18 cellular contexts compared by ENCODE assay signal in the genomic region with DNA sequence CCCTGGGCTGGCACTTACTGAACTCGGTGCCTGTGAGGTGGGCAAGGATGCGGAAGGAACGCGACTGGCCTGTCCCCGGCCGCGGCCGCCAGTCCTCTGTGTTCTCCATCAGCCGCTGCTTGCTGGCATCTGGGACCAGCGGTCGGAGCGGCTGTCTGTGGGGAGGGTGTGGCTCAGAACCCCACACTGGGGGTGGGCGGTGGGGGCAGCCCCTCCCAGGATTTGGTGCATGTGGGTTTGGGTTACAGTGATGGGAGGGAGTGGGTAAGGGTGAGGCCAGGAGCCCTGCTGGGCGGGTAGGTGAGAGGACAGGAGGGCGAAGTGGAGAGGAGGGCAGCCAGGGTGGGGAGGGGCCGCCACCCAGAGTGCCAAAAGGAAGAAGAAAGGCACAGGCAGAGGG. TPM values are rescaled to one million over a fixed set of nuclear protein-coding genes. Genes with fewer than 3 reads are reported as not detected.
DNase-seq lines count a peak whose midpoint lies in the region; ATAC-seq and TF ChIP-seq lines count a peak whose summit lies in the region.
"Had no signal": no experiment of that assay in that cellular context is flagged by ENCODE, and none has a peak within 500 bp of the region (broad histone marks: within the 10 kb centered on the region; RNA-seq: fewer than 3 reads in every experiment).

No MANE protein-coding gene starts in this region.

- no peak overlapping the region for H3K23ac ChIP-seq in IMR-90 (ENCODE audit: low read depth, low read length)
- peak overlapping the region; percentile 49 for H3K23ac ChIP-seq in neuronal stem cell (ENCODE audit: low read depth, low read length, poor library complexity)

- no peak overlapping the region for H3K4me3 Mint-ChIP-seq in naive thymus-derived CD8-positive, alpha-beta T cell
- H3K4me3 Mint-ChIP-seq: activated CD4-positive, alpha-beta memory T cell treated with anti-CD3 and anti-CD28 coated beads for 36 hours; activated naive CD8-positive, alpha-beta T cell treated with anti-CD3 and anti-CD28 coated beads for 36 hours; activated T-cell treated with anti-CD3 and anti-CD28 coated beads, Interleukin-2, amount 50 U/mL, for 72 hours had no signal

- no TSS peak for BruUV-seq in IMR-90 (replicated peaks; lab: Mats Ljungman, UMichigan)

- TF ChIP-seq POLR2A in IMR-90 (IDR thresholded peaks at IDR 0.05; ENCODE audit: low read depth, low read length): no peak
- no peak for TF ChIP-seq POLR2A in testis (IDR thresholded peaks at IDR 0.05)

- no peak overlapping the region for H2BK20ac ChIP-seq in IMR-90 (ENCODE audit: low read depth, low read length)

- no peak overlapping the region for H3K4ac ChIP-seq in IMR-90 (ENCODE audit: low read depth, low read length)
- H3K4ac ChIP-seq in neuronal stem cell (ENCODE audit: low read length): no peak overlapping the region

- peaks cover 9% of the 10 kb centered on the region for H3K9me1 ChIP-seq in IMR-90 (ENCODE audit: insufficient read depth, low read length)

- H3K4me1 ChIP-seq in IMR-90 (ENCODE audit: control insufficient read depth, insufficient read depth, low read length) (peaks cover 25% of the 10 kb centered on the region), neuronal stem cell (ENCODE audit: control insufficient read depth in 2 of 2, insufficient read depth in 1 of 2, low read depth in 1 of 2, low read length in 2 of 2) (peaks cover 15 to 26% of the 10 kb centered on the region in 2 donors), SJCRH30 (peaks cover 21% of the 10 kb centered on the region), testis (peaks cover 24% of the 10 kb centered on the region)

- H3K56ac ChIP-seq in IMR-90 (ENCODE audit: extremely low read depth, insufficient read depth, low read length): no peak overlapping the region

- peak overlapping the region; percentile 42 for H2AK9ac ChIP-seq in IMR-90 (replicated peaks; ENCODE audit: low read depth, low read length, poor library complexity)

- H3K79me1 ChIP-seq in IMR-90 (ENCODE audit: low read depth in 1 of 2, low read length in 2 of 2): peaks cover 40 to 82% of the 10 kb centered on the region in 2 experiments
- H3K79me1 ChIP-seq in neuronal stem cell (ENCODE audit: low read depth, low read length): peaks cover 26% of the 10 kb centered on the region

- no peak overlapping the region for H4K8ac ChIP-seq in IMR-90 (ENCODE audit: low read depth in 2 of 2, low read length in 2 of 2)
- no peak overlapping the region for H4K8ac ChIP-seq in neuronal stem cell (ENCODE audit: low read depth, low read length)

- H3K9me3 ChIP-seq in AG04450 (ENCODE audit: control insufficient read depth, insufficient read depth, low read length) (no peaks in the 10 kb centered on the region; the same call in 1 of the 2 replicates), IMR-90 (ENCODE audit: control insufficient read depth, insufficient read depth, low read length) (no peaks in the 10 kb centered on the region), neuronal stem cell (replicated peaks in 1 of 2; ENCODE audit: control insufficient read depth in 2 of 2, insufficient read depth in 1 of 2, low read depth in 1 of 2, low read length in 2 of 2) (no peaks in the 10 kb centered on the region), SJCRH30 (replicated peaks) (no peaks in the 10 kb centered on the region), testis (no peaks in the 10 kb centered on the region)
- H3K9me3 ChIP-seq: SK-N-SH had no signal

- H2BK5ac ChIP-seq in IMR-90 (ENCODE audit: low read depth, low read length, poor library complexity, severe bottlenecking) (no peak overlapping the region), neuronal stem cell (ENCODE audit: low read length) (peak overlapping the region; percentile 88)

- no peak for TF ChIP-seq RAD21 in IMR-90 (IDR thresholded peaks at IDR 0.05; ENCODE audit: low read length)

- no peak overlapping the region for H2BK15ac ChIP-seq in IMR-90 (ENCODE audit: low read depth, low read length)
- H2BK15ac ChIP-seq in neuronal stem cell (ENCODE audit: low read length): no peak overlapping the region

- H3K36me3 Mint-ChIP-seq in naive thymus-derived CD8-positive, alpha-beta T cell: peaks cover 0 to 33% (median 4%) of the 10 kb centered on the region in 3 donors

- WGBS in IMR-90 (ENCODE audit: extremely low coverage in 2 of 2, insufficient read length in 1 of 2), 2 experiments: 100% methylated on average over 3 of the region's 16 CpGs; no CpG with 5 or more reads in 1 of the 2 experiments
- no CpG with 5 or more reads among the region's 16 CpGs for WGBS in neuronal stem cell (ENCODE audit: extremely low coverage in 2 of 2, insufficient read length in 2 of 2, insufficient replicate concordance in 1 of 2), 2 donors
- WGBS in testis, 2 donors: 86 to 88% methylated on average over 15 to 16 of the region's 16 CpGs

- TF ChIP-seq CTCF in AG04450 (IDR thresholded peaks at IDR 0.05; ENCODE audit: low read depth, low read length): no peak
- TF ChIP-seq CTCF in IMR-90 (conservative IDR thresholded peaks at IDR 0.05; ENCODE audit: low read depth, low read length): no peak
- no peak for TF ChIP-seq CTCF in coronary artery (IDR thresholded peaks at IDR 0.05)
- TF ChIP-seq CTCF in testis (IDR thresholded peaks at IDR 0.05): no peak

- DNase-seq in AG04450 (ENCODE audit: low read depth, low spot score) (no peak), IMR-90 (no peak), coronary artery (ENCODE audit: low spot score) (no peak), neuronal stem cell (ENCODE audit: low spot score) (no peak), SJCRH30 (no peak), testis (no peak)
- no peak for DNase-seq in naive thymus-derived CD8-positive, alpha-beta T cell
- DNase-seq: NCI-H510A; PC-9; stimulated activated CD4-positive, alpha-beta T cell treated with anti-CD3 and anti-CD28 coated beads, Interleukin-12 subunit alpha, Interleukin-12 subunit beta, amount 100 ng/mL, for 4 hours had no signal

- no peak overlapping the region for H3K14ac ChIP-seq in IMR-90 (replicated peaks; ENCODE audit: low read depth, low read length)
- H3K14ac ChIP-seq in neuronal stem cell (ENCODE audit: low read length): peak overlapping the region; percentile 47

- H2AK5ac ChIP-seq in IMR-90 (ENCODE audit: low read depth, low read length) (no peak overlapping the region), neuronal stem cell (ENCODE audit: low read depth, low read length) (peak overlapping the region; percentile 40)

- H2BK120ac ChIP-seq in IMR-90 (ENCODE audit: low read depth, low read length) (no peak overlapping the region), neuronal stem cell (ENCODE audit: low read depth, low read length) (no peak overlapping the region)

- dilution Hi-C loops in IMR-90 (cut with HindIII; ENCODE audit: low sequenced_read_pairs, unreplicated experiment): no loop called here

- peaks cover 95% of the 10 kb centered on the region for H4K20me1 ChIP-seq in IMR-90 (ENCODE audit: insufficient read depth, low read length)

- peak overlapping the region; percentile 26 for H2BK12ac ChIP-seq in neuronal stem cell (ENCODE audit: low read length)

- H3K27me3 ChIP-seq in AG04450 (ENCODE audit: control insufficient read depth, insufficient read depth, low read length) (no peaks in the 10 kb centered on the region), IMR-90 (ENCODE audit: control insufficient read depth, insufficient read depth, low read length) (no peaks in the 10 kb centered on the region), neuronal stem cell (ENCODE audit: control insufficient read depth in 3 of 3, insufficient read depth in 3 of 3, low read depth in 1 of 3, low read length in 3 of 3) (no peaks in the 10 kb centered on the region), SJCRH30 (no peaks in the 10 kb centered on the region), testis (no peaks in the 10 kb centered on the region)

- H3K4me3 ChIP-seq in AG04450 (ENCODE audit: low read depth, low read length): no peak overlapping the region
- no peak overlapping the region for H3K4me3 ChIP-seq in IMR-90 (ENCODE audit: insufficient read depth, low read depth, low read length)
- peak overlapping the region; percentile 98 for H3K4me3 ChIP-seq in coronary artery
- no peak overlapping the region for H3K4me3 ChIP-seq in neuronal stem cell (ENCODE audit: low read length in 2 of 2)
- H3K4me3 ChIP-seq in SJCRH30: no peak overlapping the region
- H3K4me3 ChIP-seq in testis: peak overlapping the region in 1 of 2 donors; percentile 43
- H3K4me3 ChIP-seq: PC-9 had no signal

- no peak overlapping the region for H2AFZ ChIP-seq in IMR-90 (replicated peaks; ENCODE audit: low read length, poor library complexity)
- no peak overlapping the region for H2AFZ ChIP-seq in neuronal stem cell (ENCODE audit: low read length)
- H2AFZ ChIP-seq: PC-9 had no signal

- H3K9me3 Mint-ChIP-seq in naive thymus-derived CD8-positive, alpha-beta T cell: no peaks in the 10 kb centered on the region
- H3K9me3 Mint-ChIP-seq: activated CD4-positive, alpha-beta memory T cell treated with anti-CD3 and anti-CD28 coated beads for 36 hours; activated naive CD8-positive, alpha-beta T cell treated with anti-CD3 and anti-CD28 coated beads for 36 hours; activated T-cell treated with anti-CD3 and anti-CD28 coated beads, Interleukin-2, amount 50 U/mL, for 72 hours had no signal

- intact Hi-C loops in IMR-90 (cut with micrococcal nuclease) (no loop called here), testis (cut with DNase I; ENCODE audit: low total_unique reads) (no loop called here)

- no peak for ATAC-seq in IMR-90 (ENCODE audit: low read depth)
- ATAC-seq in HG03432 (IDR thresholded peaks at IDR 0.05; ENCODE audit: unreplicated experiment): no peak
- ATAC-seq in naive thymus-derived CD8-positive, alpha-beta T cell: no peak
- ATAC-seq: left lobe of liver; stimulated activated naive CD8-positive, alpha-beta T cell treated with anti-CD3 and anti-CD28 coated beads, Interleukin-15, Interleukin-2, amounts not matched to agents 100 U/mL and 50 U/mL, for 24 hours had no signal

- H3K27me3 Mint-ChIP-seq in naive thymus-derived CD8-positive, alpha-beta T cell: no peaks in the 10 kb centered on the region
- H3K27me3 Mint-ChIP-seq: activated CD4-positive, alpha-beta memory T cell treated with anti-CD3 and anti-CD28 coated beads for 36 hours; activated naive CD8-positive, alpha-beta T cell treated with anti-CD3 and anti-CD28 coated beads for 36 hours; progenitor cell of endocrine pancreas had no signal

- H4K5ac ChIP-seq in IMR-90 (ENCODE audit: low read depth, low read length): no peak overlapping the region

- H3K4me2 ChIP-seq in IMR-90 (ENCODE audit: low read depth, low read length): no peak overlapping the region
- no peak overlapping the region for H3K4me2 ChIP-seq in neuronal stem cell (ENCODE audit: insufficient read depth, low read length, poor library complexity, severe bottlenecking)
- H3K4me2 ChIP-seq: PC-9, SK-N-SH had no signal

- peaks cover 81% of the 10 kb centered on the region for H3K36me3 ChIP-seq in IMR-90 (ENCODE audit: control insufficient read depth, insufficient read depth, low read length)
- peaks cover 62 to 93% of the 10 kb centered on the region in 2 donors for H3K36me3 ChIP-seq in neuronal stem cell (replicated peaks in 1 of 2; ENCODE audit: control insufficient read depth in 2 of 2, insufficient read depth in 2 of 2, low read length in 2 of 2)
- peaks cover 53% of the 10 kb centered on the region for H3K36me3 ChIP-seq in SJCRH30
- no peaks in the 10 kb centered on the region for H3K36me3 ChIP-seq in testis (ENCODE audit: low read depth, missing control alignments)

- H3K18ac ChIP-seq in IMR-90 (ENCODE audit: low read depth, low read length) (no peak overlapping the region), neuronal stem cell (ENCODE audit: low read length) (peak overlapping the region; percentile 78)

- H4K91ac ChIP-seq in IMR-90 (ENCODE audit: insufficient read depth, low read depth, low read length) (no peak overlapping the region), neuronal stem cell (ENCODE audit: low read depth, low read length, poor library complexity) (no peak overlapping the region)

- POLR2A ChIA-PET in AG04450 (lab: Yijun Ruan, JAX) (interaction anchor here (12.1 kb wide), 1 partner anchor 14 kb away, joined by 230 read pairs; a partner anchor contains a TSS), IMR-90 (lab: Charles Lee; ENCODE audit: unreplicated experiment) (no interaction called here)
- POLR2A ChIA-PET in naive thymus-derived CD8-positive, alpha-beta T cell (lab: Charles Lee): no interaction called here

- H3K9ac ChIP-seq in IMR-90 (ENCODE audit: low read depth, low read length) (no peak overlapping the region), neuronal stem cell (ENCODE audit: low read depth, low read length, poor library complexity) (peak overlapping the region; percentile 65)
- H3K9ac ChIP-seq: SK-N-SH had no signal

- H3K27ac ChIP-seq in AG04450 (ENCODE audit: low read depth, low read length): peak overlapping the region; percentile 11
- H3K27ac ChIP-seq in IMR-90 (ENCODE audit: insufficient read depth, low read length): no peak overlapping the region
- H3K27ac ChIP-seq in coronary artery: peak overlapping the region; percentile 91 to 100
- no peak overlapping the region for H3K27ac ChIP-seq in neuronal stem cell (replicated peaks; ENCODE audit: low read length)
- H3K27ac ChIP-seq in SJCRH30: no peak overlapping the region
- peak overlapping the region in 1 of 2 donors; percentile 24 for H3K27ac ChIP-seq in testis
- H3K27ac ChIP-seq: PC-9 had no signal

- peak overlapping the region in 1 of 10 donors; percentile 87 for H3K27ac Mint-ChIP-seq in naive thymus-derived CD8-positive, alpha-beta T cell
- H3K27ac Mint-ChIP-seq: activated CD4-positive, alpha-beta memory T cell treated with anti-CD3 and anti-CD28 coated beads for 36 hours; activated naive CD8-positive, alpha-beta T cell treated with anti-CD3 and anti-CD28 coated beads for 36 hours; activated T-cell treated with anti-CD3 and anti-CD28 coated beads, Interleukin-2, amount 50 U/mL, for 72 hours; progenitor cell of endocrine pancreas had no signal

- CTCF ChIA-PET in AG04450 (lab: Charles Lee) (no interaction called here), IMR-90 (lab: Yijun Ruan, JAX) (no interaction called here)

- peaks cover 4 to 22% (median 16%) of the 10 kb centered on the region in 4 donors for H3K4me1 Mint-ChIP-seq in naive thymus-derived CD8-positive, alpha-beta T cell

- in situ Hi-C loops in IMR-90 (cut with MboI; ENCODE audit: low sequenced_read_pairs): no loop called here

RNA-seq across cellular contexts. Expression of a gene that starts 6.4 kb away (rescaled TPM):
- polyA plus RNA-seq in AG04450 (2011; rRNA removed) (195 and 268 TPM in 2 replicates), IMR-90 (2012; rRNA removed) (534 and 574 TPM in 2 replicates), testis (ENCODE audit: insufficient read depth, low read depth, low replicate concordance) (72.2 TPM)
- 134 and 147 TPM in 2 replicates for polyA minus RNA-seq in AG04450 (2011; rRNA and poly(A)+ RNA removed)
- total RNA-seq in IMR-90 (2012; rRNA removed) (70.4 and 72.5 TPM in 2 replicates), testis (100 to 1,000 TPM in 1 of 2 donors, 10 to 100 TPM in 1; 90.5 to 118 TPM)
- 252 and 588 TPM in 2 replicates for polyA plus RNA-seq in IMR-90 (2012; cell fraction: cytosol; rRNA removed)
- polyA plus RNA-seq in IMR-90 (2012; cell fraction: nucleus; rRNA removed; ENCODE audit: low replicate concordance): 1,535 and 3,107 TPM in 2 replicates
- 206 TPM for polyA plus RNA-seq in neuronal stem cell (2013, experiment 1 of 2)
- polyA plus RNA-seq in neuronal stem cell (2013, experiment 2 of 2): 193 TPM
- total RNA-seq in SJCRH30 (2014; rRNA removed; shearing (Covaris generic)): 58.4 and 68.5 TPM in 2 replicates
- 10 to 100 TPM; 16.7 to 19.1 TPM for total RNA-seq in naive thymus-derived CD8-positive, alpha-beta T cell
- 1 to 10 TPM; 4.3 to 5.8 (median 5.3) TPM for polyA plus RNA-seq in naive thymus-derived CD8-positive, alpha-beta T cell

RNA-seq across cellular contexts. Expression of a gene that starts 17.6 kb away (rescaled TPM):
- polyA plus RNA-seq in AG04450 (2011; rRNA removed) (146 and 164 TPM in 2 replicates), IMR-90 (2012; rRNA removed) (187 and 235 TPM in 2 replicates), testis (ENCODE audit: insufficient read depth, low read depth, low replicate concordance) (50.5 TPM)
- 169 and 227 TPM in 2 replicates for polyA minus RNA-seq in AG04450 (2011; rRNA and poly(A)+ RNA removed)
- total RNA-seq in IMR-90 (2012; rRNA removed) (122 and 212 TPM in 2 replicates), testis (10 to 100 TPM; 69.6 to 83.1 TPM)
- polyA plus RNA-seq in IMR-90 (2012; cell fraction: cytosol; rRNA removed): 150 and 193 TPM in 2 replicates
- polyA plus RNA-seq in IMR-90 (2012; cell fraction: nucleus; rRNA removed; ENCODE audit: low replicate concordance): 786 and 1,481 TPM in 2 replicates
- polyA plus RNA-seq in neuronal stem cell (2013, experiment 1 of 2): 205 TPM
- 197 TPM for polyA plus RNA-seq in neuronal stem cell (2013, experiment 2 of 2)
- total RNA-seq in SJCRH30 (2014; rRNA removed; shearing (Covaris generic)): 239 and 265 TPM in 2 replicates
- 10 to 100 TPM; 57.0 to 62.9 TPM for total RNA-seq in naive thymus-derived CD8-positive, alpha-beta T cell
- polyA plus RNA-seq in naive thymus-derived CD8-positive, alpha-beta T cell: 10 to 100 TPM; 20.5 to 25.3 (median 21.8) TPM

RNA-seq across cellular contexts. Expression of a gene that starts 18.6 kb away (rescaled TPM):
- 0.50 and 0.96 TPM in 2 replicates for polyA plus RNA-seq in AG04450 (2011; rRNA removed)
- polyA minus RNA-seq in AG04450 (2011; rRNA and poly(A)+ RNA removed): 0.43 and 2.3 TPM in 2 replicates
- total RNA-seq in IMR-90 (2012; rRNA removed): 0.54 and 0.56 TPM in 2 replicates
- polyA plus RNA-seq in IMR-90 (2012; rRNA removed): 3.6 and 3.9 TPM in 2 replicates
- polyA plus RNA-seq in IMR-90 (2012; cell fraction: cytosol; rRNA removed): 0.49 and 1.3 TPM in 2 replicates
- 20.3 and 32.4 TPM in 2 replicates for polyA plus RNA-seq in IMR-90 (2012; cell fraction: nucleus; rRNA removed; ENCODE audit: low replicate concordance)
- polyA plus RNA-seq in neuronal stem cell (2013, experiment 1 of 2): 1.2 TPM
- polyA plus RNA-seq in neuronal stem cell (2013, experiment 2 of 2): 1.2 TPM
- total RNA-seq in SJCRH30 (2014; rRNA removed; shearing (Covaris generic)): 3.0 and 6.2 TPM in 2 replicates
- total RNA-seq in testis: 10 to 100 TPM; 10.7 to 18.7 TPM
- 10.4 TPM for polyA plus RNA-seq in testis (ENCODE audit: insufficient read depth, low read depth, low replicate concordance)
- total RNA-seq in naive thymus-derived CD8-positive, alpha-beta T cell: 1 to 10 TPM; 3.7 to 3.8 TPM
- polyA plus RNA-seq in naive thymus-derived CD8-positive, alpha-beta T cell: under 1 TPM in 1 of 3 donors, not detected in 2; 0.22 TPM

RNA-seq across cellular contexts. Expression of a gene that starts 25.8 kb away (rescaled TPM):
- polyA plus RNA-seq in AG04450 (2011; rRNA removed) (71.8 and 96.0 TPM in 2 replicates), IMR-90 (2012; rRNA removed) (160 and 170 TPM in 2 replicates), testis (ENCODE audit: insufficient read depth, low read depth, low replicate concordance) (99.1 TPM)
- 58.0 and 71.2 TPM in 2 replicates for polyA minus RNA-seq in AG04450 (2011; rRNA and poly(A)+ RNA removed)
- total RNA-seq in IMR-90 (2012; rRNA removed) (130 and 141 TPM in 2 replicates), testis (100 to 1,000 TPM; 193 to 197 TPM)
- 124 and 130 TPM in 2 replicates for polyA plus RNA-seq in IMR-90 (2012; cell fraction: cytosol; rRNA removed)
- 358 and 582 TPM in 2 replicates for polyA plus RNA-seq in IMR-90 (2012; cell fraction: nucleus; rRNA removed; ENCODE audit: low replicate concordance)
- polyA plus RNA-seq in neuronal stem cell (2013, experiment 1 of 2): 67.4 TPM
- polyA plus RNA-seq in neuronal stem cell (2013, experiment 2 of 2): 68.2 TPM
- 68.5 and 76.8 TPM in 2 replicates for total RNA-seq in SJCRH30 (2014; rRNA removed; shearing (Covaris generic))
- total RNA-seq in naive thymus-derived CD8-positive, alpha-beta T cell: 10 to 100 TPM; 84.0 to 86.4 TPM
- polyA plus RNA-seq in naive thymus-derived CD8-positive, alpha-beta T cell: 10 to 100 TPM; 29.0 to 54.4 (median 43.0) TPM

RNA-seq across cellular contexts. Expression of a gene that starts 44.4 kb away (rescaled TPM):
- polyA plus RNA-seq in AG04450 (2011; rRNA removed): 1.0 and 1.6 TPM in 2 replicates
- polyA minus RNA-seq in AG04450 (2011; rRNA and poly(A)+ RNA removed): 0.28 and 0.43 TPM in 2 replicates
- total RNA-seq in IMR-90 (2012; rRNA removed): 1.1 TPM in 2 replicates
- polyA plus RNA-seq in IMR-90 (2012; rRNA removed): 10.1 and 13.6 TPM in 2 replicates
- polyA plus RNA-seq in IMR-90 (2012; cell fraction: cytosol; rRNA removed): 11.9 and 36.3 TPM in 2 replicates
- 12.9 and 42.6 TPM in 2 replicates for polyA plus RNA-seq in IMR-90 (2012; cell fraction: nucleus; rRNA removed; ENCODE audit: low replicate concordance)
- 26.8 TPM for polyA plus RNA-seq in neuronal stem cell (2013, experiment 1 of 2)
- 26.8 TPM for polyA plus RNA-seq in neuronal stem cell (2013, experiment 2 of 2)
- 6.4 TPM in 2 replicates for total RNA-seq in SJCRH30 (2014; rRNA removed; shearing (Covaris generic))
- 10 to 100 TPM; 19.9 to 23.2 TPM for total RNA-seq in testis
- 2.8 TPM for polyA plus RNA-seq in testis (ENCODE audit: insufficient read depth, low read depth, low replicate concordance)
- total RNA-seq in naive thymus-derived CD8-positive, alpha-beta T cell: 1 to 10 TPM; 7.6 to 7.7 TPM
- polyA plus RNA-seq in naive thymus-derived CD8-positive, alpha-beta T cell: 10 to 100 TPM; 14.6 to 21.6 (median 20.6) TPM

Comparison
In these comparisons a context has a peak if more than half of its experiments do, and no peak if none do; other contexts are left out.
1. H3K27ac ChIP-seq: peak in AG04450 (single experiment) and coronary artery (2 of 2); none in IMR-90 (single experiment), neuronal stem cell (single experiment) and SJCRH30 (single experiment).